In the genomic region with DNA sequence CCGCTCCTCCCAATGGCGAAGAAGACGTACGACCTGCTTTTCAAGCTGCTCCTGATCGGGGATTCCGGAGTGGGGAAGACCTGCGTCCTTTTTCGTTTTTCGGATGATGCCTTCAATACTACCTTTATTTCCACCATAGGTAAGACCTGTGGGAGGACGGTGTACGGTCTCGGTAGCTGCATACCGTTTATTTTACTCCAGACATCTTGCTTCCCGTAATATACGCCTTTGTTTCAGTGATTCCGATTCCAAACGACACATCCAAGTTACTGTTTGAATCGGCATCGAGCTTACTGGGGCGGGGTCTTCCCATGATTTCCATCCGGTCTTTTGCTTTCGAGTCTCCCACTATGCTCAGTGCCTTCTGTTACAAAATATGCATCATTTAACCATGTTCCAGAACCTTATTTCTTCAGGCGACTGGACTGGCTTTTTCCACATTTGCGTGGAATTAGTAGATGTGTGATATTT, we compare ENCODE assay signal across 8 cellular contexts. TPM values are rescaled to one million over a fixed set of nuclear protein-coding genes. Genes with fewer than 3 reads are reported as not detected.
A peak's percentile ranks its signal among the peaks of the same experiment; 100 is the strongest.
DNase-seq lines count a peak whose midpoint lies in the region; ATAC-seq and TF ChIP-seq lines count a peak whose summit lies in the region.

No MANE protein-coding gene starts in this region.

- H3K4me1 Mint-ChIP-seq in CD4-positive, alpha-beta memory T cell, result peaks cover 16 to 46% (median 36%) of the 10 kb centered on the region in 4 donors

- no peaks in the 10 kb centered on the region for H3K9me2 ChIP-seq in Karpas-422 (replicated peaks; ENCODE audit: insufficient read depth, low read length)

- peaks cover 4% of the 10 kb centered on the region for H3K36me3 ChIP-seq in CD4-positive, alpha-beta memory T cell (ENCODE audit: insufficient read depth, low read length)
- H3K36me3 ChIP-seq in Karpas-422 (ENCODE audit: insufficient read depth, low read length) (peaks cover 7% of the 10 kb centered on the region; the same call in 1 of the 2 replicates), ascending aorta (peaks cover 0 to under 1% of the 10 kb centered on the region in 2 donors)

- intact Hi-C loops in CD4-positive, alpha-beta memory T cell (cut with micrococcal nuclease), result loop anchor here (1.0 to 5.0 kb wide), 5 partner anchors 10 to 1062 kb away; a partner anchor contains a TSS
- intact Hi-C loops in ascending aorta (cut with DNase I), result loop anchor here (1.0 to 5.0 kb wide), 5 partner anchors 37 to 1062 kb away; a partner anchor contains a TSS

- H3K27ac ChIP-seq in CD4-positive, alpha-beta memory T cell (ENCODE audit: low read depth, low read length), result peak overlapping the region; percentile 86
- H3K27ac ChIP-seq in Karpas-422 (ENCODE audit: low read length), result peak overlapping the region; percentile 67
- H3K27ac ChIP-seq in ascending aorta, result peak overlapping the region; percentile 96 to 98
- peak overlapping the region; percentile 94 for H3K27ac ChIP-seq in temporal lobe (ENCODE audit: low read depth, low read length)

- peak overlapping the region; percentile 73 to 99 for H3K4me3 ChIP-seq in CD4-positive, alpha-beta memory T cell (ENCODE audit: low read length in 2 of 2)
- H3K4me3 ChIP-seq in Karpas-422 (ENCODE audit: low read length) (peak overlapping the region; percentile 90), ascending aorta (peak overlapping the region; percentile 80 to 87)

- peaks cover 44% of the 10 kb centered on the region for H3K4me1 ChIP-seq in CD4-positive, alpha-beta memory T cell (ENCODE audit: insufficient read depth, low read length)
- peaks cover 33% of the 10 kb centered on the region for H3K4me1 ChIP-seq in Karpas-422 (ENCODE audit: low read length)
- peaks cover 3 to 25% of the 10 kb centered on the region in 2 donors for H3K4me1 ChIP-seq in ascending aorta

- no peak for ATAC-seq in HG02588 (IDR thresholded peaks at IDR 0.05; ENCODE audit: unreplicated experiment)

- CTCF ChIA-PET in CD4-positive, alpha-beta memory T cell (lab: Charles Lee; ENCODE audit: partially characterized antibody), result interaction anchor here (0.7 to 2.1 kb wide), 6 partner anchors 10 to 150 kb away, joined by 3 to 6 read pairs (median 4); no protein-coding TSS in a partner anchor

- no peaks in the 10 kb centered on the region for H3K9me3 ChIP-seq in CD4-positive, alpha-beta memory T cell (ENCODE audit: control insufficient read depth in 1 of 2, low read length in 2 of 2)
- H3K9me3 ChIP-seq in Karpas-422 (ENCODE audit: low read length), result no peaks in the 10 kb centered on the region
- H3K9me3 ChIP-seq in ascending aorta, result no peaks in the 10 kb centered on the region

- peaks cover 32% of the 10 kb centered on the region for H4K20me1 ChIP-seq in Karpas-422 (ENCODE audit: insufficient read depth, low read depth, low read length)

- no peaks in the 10 kb centered on the region for H3K27me3 Mint-ChIP-seq in CD4-positive, alpha-beta memory T cell

- no peaks in the 10 kb centered on the region for H3K9me3 Mint-ChIP-seq in CD4-positive, alpha-beta memory T cell

- H3K79me2 ChIP-seq in Karpas-422 (ENCODE audit: low read length), result peaks cover 57% of the 10 kb centered on the region

- no peak for TF ChIP-seq CTCF in ascending aorta (IDR thresholded peaks at IDR 0.05)

- POLR2A ChIA-PET in CD4-positive, alpha-beta memory T cell (lab: Charles Lee; ENCODE audit: partially characterized antibody), result interaction anchor here (0.8 to 2.7 kb wide), 18 partner anchors 9 to 1345 kb away, joined by 3 to 34 read pairs (median 6); a partner anchor contains a TSS

- peaks cover 4 to 20% of the 10 kb centered on the region in 2 donors for H3K36me3 Mint-ChIP-seq in CD4-positive, alpha-beta memory T cell

- H2AFZ ChIP-seq in Karpas-422 (ENCODE audit: low read length), result no peak overlapping the region; the same call in 1 of the 2 replicates

- peak overlapping the region; percentile 94 for H3K4me2 ChIP-seq in Karpas-422 (ENCODE audit: low read depth, low read length, poor library complexity, severe bottlenecking)

- peak in 4 of 5 donors; percentile 48 to 66 (median 52) for DNase-seq in CD4-positive, alpha-beta memory T cell
- peak; percentile 63 for DNase-seq in Karpas-422
- no peak for DNase-seq in ascending aorta (ENCODE audit: low spot score in 2 of 2)
- DNase-seq in left kidney (ENCODE audit: low read depth, low spot score), result peak; percentile 63
- DNase-seq in GM19240 (ENCODE audit: insufficient read length, low spot score), result no peak
- DNase-seq in COLO829 (ENCODE audit: low spot score), result no peak

- peak overlapping the region; percentile 94 to 99 (median 97) for H3K4me3 Mint-ChIP-seq in CD4-positive, alpha-beta memory T cell

- peak overlapping the region; percentile 92 for H3K9ac ChIP-seq in Karpas-422 (ENCODE audit: low read length)

- no peaks in the 10 kb centered on the region for H3K27me3 ChIP-seq in CD4-positive, alpha-beta memory T cell (ENCODE audit: insufficient read depth, low read length)
- no peaks in the 10 kb centered on the region for H3K27me3 ChIP-seq in Karpas-422 (ENCODE audit: low read length)
- no peaks in the 10 kb centered on the region for H3K27me3 ChIP-seq in ascending aorta

- H3K27ac Mint-ChIP-seq in CD4-positive, alpha-beta memory T cell, result peak overlapping the region; percentile 89 to 97 (median 96)

RNA-seq across cellular contexts. Expression of a gene that starts 0.7 kb away (rescaled TPM):
- 10 to 100 TPM; 67.8 to 77.2 TPM for total RNA-seq in CD4-positive, alpha-beta memory T cell
- 100 to 1,000 TPM; 106 to 108 TPM for polyA plus RNA-seq in CD4-positive, alpha-beta memory T cell
- 67.9 and 104 TPM in 2 replicates for total RNA-seq in Karpas-422 (2014; rRNA removed; shearing (Covaris generic); ENCODE audit: low replicate concordance)
- total RNA-seq in ascending aorta, result 181 TPM
- total RNA-seq in temporal lobe, result 114 TPM

RNA-seq across cellular contexts. Expression of a gene that starts 52.3 kb away (rescaled TPM):
- 1 to 10 TPM; 4.1 to 5.1 TPM for total RNA-seq in CD4-positive, alpha-beta memory T cell
- 1 to 10 TPM in 1 of 2 donors, under 1 TPM in 1; 0.46 to 2.8 TPM for polyA plus RNA-seq in CD4-positive, alpha-beta memory T cell
- total RNA-seq in Karpas-422 (2014; rRNA removed; shearing (Covaris generic); ENCODE audit: low replicate concordance), result 0.90 and 1.2 TPM in 2 replicates
- 11.9 TPM for total RNA-seq in ascending aorta
- 112 TPM for total RNA-seq in temporal lobe

Comparison
In these comparisons a context has a peak if more than half of its experiments do, and no peak if none do; other contexts are left out.
1. DNase-seq: peak in CD4-positive, alpha-beta memory T cell (4 of 5), Karpas-422 (single experiment) and left kidney (single experiment); none in ascending aorta (0 of 2), GM19240 (single experiment) and COLO829 (single experiment).
2. Peak in every context shown above with its lines, with median percentiles within 50 percentile points of each other: H3K27ac ChIP-seq and H3K4me3 ChIP-seq.